Comparison of ENCODE assay signal across 16 cellular contexts in genomic region chr17:58416396-58416795, GRCh38. TPM values are rescaled to one million over a fixed set of nuclear protein-coding genes. Genes with fewer than 3 reads are reported as not detected.
DNase-seq lines count a peak whose midpoint lies in the region; TF ChIP-seq lines count a peak whose summit lies in the region.
"Had no signal": no experiment of that assay in that cellular context is flagged by ENCODE, and none has a peak within 500 bp of the region (broad histone marks: within the 10 kb centered on the region; RNA-seq: fewer than 3 reads in every experiment).

No MANE protein-coding gene starts in this region.

- WGBS in testis, 2 donors, result 53 to 58% methylated on average over 4 of the region's 4 CpGs

- TF ChIP-seq CTCF in MCF 10A (IDR thresholded peaks at IDR 0.05; ENCODE audit: unreplicated experiment), result no peak
- TF ChIP-seq CTCF in kidney epithelial cell (IDR thresholded peaks at IDR 0.05; ENCODE audit: insufficient read depth, low read length, poor library complexity, severe bottlenecking), result no peak
- no peak for TF ChIP-seq CTCF in testis (IDR thresholded peaks at IDR 0.05)

- H3K36me3 Mint-ChIP-seq in T-helper 2 cell treated with Interferon-gamma antibody and Interleukin-4, amounts not matched to agents 5 μg/mL and 100 μg/mL, for 36 hours (ENCODE audit: low read depth), result peaks cover 3% of the 10 kb centered on the region
- H3K36me3 Mint-ChIP-seq in MCF 10A (ENCODE audit: insufficient read depth, unreplicated experiment), result peaks cover 5% of the 10 kb centered on the region
- H3K36me3 Mint-ChIP-seq: IgD-negative memory B cell had no signal

- BruUV-seq in MCF 10A (replicated peaks; lab: Mats Ljungman, UMichigan), result no TSS peak

- H3K9me3 Mint-ChIP-seq in T-helper 2 cell treated with Interferon-gamma antibody and Interleukin-4, amounts not matched to agents 5 μg/mL and 100 μg/mL, for 36 hours, result no peaks in the 10 kb centered on the region
- H3K9me3 Mint-ChIP-seq in MCF 10A (ENCODE audit: unreplicated experiment), result no peaks in the 10 kb centered on the region
- H3K9me3 Mint-ChIP-seq: activated CD8-positive, alpha-beta T cell treated with anti-CD3 and anti-CD28 coated beads for 36 hours; HFFc6; IgD-negative memory B cell had no signal

- DNase-seq in T-helper 2 cell treated with Interferon-gamma antibody and Interleukin-4, amounts not matched to agents 5 μg/mL and 100 μg/mL, for 36 hours (ENCODE audit: low spot score), result no peak
- DNase-seq in T-helper 2 cell (no peak), MCF 10A (ENCODE audit: unreplicated experiment) (no peak), kidney epithelial cell (ENCODE audit: low read depth) (no peak), testis (no peak), mesenteric fat pad (ENCODE audit: low spot score) (no peak), DMS79 treated with DMSO at 0.1 percent for 48 hours (lab: John Stamatoyannopoulos, UW) (no peak), T-helper 9 cell (no peak)
- DNase-seq: activated CD8-positive, alpha-beta T cell treated with anti-CD3 and anti-CD28 coated beads for 36 hours; activated naive CD4-positive, alpha-beta T cell treated with Interleukin-2 at 50 U/mL for 16 hours; foreskin melanocyte; HFFc6; NCI-H187 treated with DMSO at 0.1 percent for 48 hours; substantia nigra had no signal

- peak overlapping the region; percentile 51 for H3K27ac Mint-ChIP-seq in T-helper 2 cell treated with Interferon-gamma antibody and Interleukin-4, amounts not matched to agents 5 μg/mL and 100 μg/mL, for 36 hours
- peak overlapping the region; percentile 95 for H3K27ac Mint-ChIP-seq in MCF 10A (ENCODE audit: low read depth, unreplicated experiment)
- H3K27ac Mint-ChIP-seq: HFFc6 had no signal

- POLR2A ChIA-PET in MCF 10A (lab: Yijun Ruan, JAX), result interaction anchor here (0.7 to 6.1 kb wide), 22 partner anchors 11 to 1331 kb away, joined by 3 to 436 read pairs (median 4); partner anchors contain the start of genes AKAP1, DYNLL2, MTMR4 and SUPT4H1

- peak overlapping the region; percentile 59 for H3K4me3 Mint-ChIP-seq in T-helper 2 cell treated with Interferon-gamma antibody and Interleukin-4, amounts not matched to agents 5 μg/mL and 100 μg/mL, for 36 hours
- H3K4me3 Mint-ChIP-seq in MCF 10A (ENCODE audit: unreplicated experiment), result peak overlapping the region; percentile 84
- H3K4me3 Mint-ChIP-seq: IgD-negative memory B cell had no signal

- H3K4me1 Mint-ChIP-seq in T-helper 2 cell treated with Interferon-gamma antibody and Interleukin-4, amounts not matched to agents 5 μg/mL and 100 μg/mL, for 36 hours (ENCODE audit: low read depth), result peaks cover 61% of the 10 kb centered on the region
- peaks cover 41% of the 10 kb centered on the region for H3K4me1 Mint-ChIP-seq in MCF 10A (ENCODE audit: insufficient read depth, unreplicated experiment)

- H3K36me3 ChIP-seq in kidney epithelial cell (ENCODE audit: control insufficient read depth, insufficient read depth, low read length), result no peaks in the 10 kb centered on the region
- no peaks in the 10 kb centered on the region for H3K36me3 ChIP-seq in testis (ENCODE audit: low read depth, missing control alignments)

- no peaks in the 10 kb centered on the region for H3K27me3 ChIP-seq in kidney epithelial cell (ENCODE audit: control insufficient read depth, insufficient read depth, low read length)
- H3K27me3 ChIP-seq in testis, result no peaks in the 10 kb centered on the region

- peak overlapping the region; percentile 69 to 75 for H3K27ac ChIP-seq in testis

- H3K4me1 ChIP-seq in testis, result no peaks in the 10 kb centered on the region

- CTCF ChIA-PET in MCF 10A (lab: Yijun Ruan, JAX), result interaction anchor here (0.6 to 2.6 kb wide), 8 partner anchors 10 to 100 kb away, joined by 3 to 54 read pairs (median 8); partner anchors contain the start of gene SUPT4H1

- intact Hi-C loops in MCF 10A (cut with micrococcal nuclease) (loop anchor here (2.0 kb wide), 1 partner anchor 14 kb away; no protein-coding TSS in a partner anchor), testis (cut with DNase I; ENCODE audit: low total_unique reads) (no loop called here)

- no peaks in the 10 kb centered on the region for H3K9me3 ChIP-seq in testis

- H3K4me3 ChIP-seq in kidney epithelial cell (ENCODE audit: low read depth, low read length) (peak overlapping the region; percentile 49), testis (peak overlapping the region in 1 of 2 donors; percentile 53)
- H3K4me3 ChIP-seq: lung had no signal

- TF ChIP-seq POLR2A in testis (IDR thresholded peaks at IDR 0.05), result no peak

- H3K27me3 Mint-ChIP-seq in T-helper 2 cell treated with Interferon-gamma antibody and Interleukin-4, amounts not matched to agents 5 μg/mL and 100 μg/mL, for 36 hours (ENCODE audit: low read depth), result peaks cover 2% of the 10 kb centered on the region
- peaks cover 16% of the 10 kb centered on the region for H3K27me3 Mint-ChIP-seq in MCF 10A (ENCODE audit: insufficient read depth, unreplicated experiment)
- H3K27me3 Mint-ChIP-seq: activated CD8-positive, alpha-beta T cell treated with anti-CD3 and anti-CD28 coated beads for 36 hours; IgD-negative memory B cell had no signal

RNA-seq across cellular contexts. Expression of gene RNF43, which starts 0.9 kb away (rescaled TPM):
- total RNA-seq in MCF 10A (2022) (6.7 and 7.9 TPM in 2 replicates), kidney epithelial cell (0.75 and 2.3 TPM in 2 replicates), testis (10 to 100 TPM; 15.6 to 22.7 TPM), mesenteric fat pad (not detected)
- polyA plus RNA-seq in testis (ENCODE audit: insufficient read depth, low read depth, low replicate concordance), result 9.7 TPM
- total RNA-seq: HFFc6 had no signal
